Comparison of ENCODE assay signal across 8 cellular contexts in the genomic region with DNA sequence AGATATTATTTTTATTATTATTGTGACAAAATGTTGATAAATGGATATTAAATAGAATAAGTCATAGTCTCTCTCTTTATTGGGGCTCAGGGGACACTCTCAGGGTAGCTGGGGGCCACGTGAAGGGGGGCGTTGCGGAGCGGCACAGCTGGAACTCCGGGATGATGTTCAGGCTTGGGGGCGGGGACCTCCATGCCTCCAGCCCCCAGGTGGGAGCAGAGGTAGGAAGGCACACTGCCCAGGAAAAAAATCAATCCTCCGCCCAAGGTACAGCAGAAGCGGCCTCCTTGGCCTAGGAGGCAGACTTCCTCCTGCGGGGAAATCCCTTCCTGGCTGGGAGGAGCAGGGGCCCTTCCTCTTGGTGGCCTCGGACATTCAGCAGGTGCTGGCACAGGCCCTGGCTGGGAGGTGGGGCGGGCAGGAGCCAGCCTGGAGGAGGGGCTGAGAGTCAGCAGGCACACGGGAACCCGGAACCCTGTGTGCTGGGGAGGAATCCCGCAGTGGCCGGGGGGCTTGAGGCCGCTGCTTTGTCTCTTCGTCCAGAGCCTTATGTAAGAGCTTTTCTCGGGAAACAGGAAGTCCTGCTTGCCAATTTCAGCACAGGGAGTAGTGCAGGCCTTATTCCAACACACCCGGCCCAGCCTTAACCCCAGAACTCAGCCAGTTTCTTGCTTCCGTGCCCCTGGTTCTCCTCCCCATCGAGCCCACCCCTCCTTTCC. TPM values are rescaled to one million over a fixed set of nuclear protein-coding genes. Genes with fewer than 3 reads are reported as not detected.
DNase-seq lines count a peak whose midpoint lies in the region; ATAC-seq and TF ChIP-seq lines count a peak whose summit lies in the region.

No MANE protein-coding gene starts in this region.

- intact Hi-C loops in esophagus muscularis mucosa (cut with DNase I) (loop anchor here (2.0 to 10.0 kb wide), 4 partner anchors 43 to 303 kb away; partner anchors contain the start of genes CTDNEP1, ELP5, FGF11 and POLR2A), uterus (cut with DNase I; ENCODE audit: low total_unique reads) (no loop called here)

- H3K9me3 Mint-ChIP-seq in T-cell = no peaks in the 10 kb centered on the region

- peaks cover 8% of the 10 kb centered on the region for H3K36me3 ChIP-seq in DOHH2 (ENCODE audit: control insufficient read depth, low read length)
- peaks cover 0 to 13% (median 9%) of the 10 kb centered on the region in 4 donors for H3K36me3 ChIP-seq in esophagus muscularis mucosa
- peaks cover 0 to 3% of the 10 kb centered on the region in 2 donors for H3K36me3 ChIP-seq in mucosa of rectum (ENCODE audit: control insufficient read depth in 2 of 2, insufficient read depth in 2 of 2, low read length in 2 of 2)
- H3K36me3 ChIP-seq in uterus = no peaks in the 10 kb centered on the region

- H3K79me2 ChIP-seq in DOHH2 (ENCODE audit: control insufficient read depth, low read length) = peaks cover 19% of the 10 kb centered on the region

- H3K4me3 ChIP-seq in DOHH2 (ENCODE audit: low read length) (peak overlapping the region; percentile 14; the same call in 1 of the 2 replicates), esophagus muscularis mucosa (peak overlapping the region; percentile 74 to 96 (median 88)), mucosa of rectum (ENCODE audit: low read length in 2 of 2) (peak overlapping the region; percentile 69 to 85), uterus (peak overlapping the region; percentile 12 to 24)

- peak overlapping the region in 1 of 3 donors; percentile 87 for H3K4me3 Mint-ChIP-seq in T-cell

- peak overlapping the region; percentile 77 to 94 for H3K9ac ChIP-seq in mucosa of rectum (ENCODE audit: low read depth in 1 of 2, low read length in 2 of 2)

- H3K27me3 ChIP-seq in DOHH2 (ENCODE audit: control insufficient read depth, low read length) (peaks cover 17% of the 10 kb centered on the region), esophagus muscularis mucosa (no peaks in the 10 kb centered on the region), mucosa of rectum (ENCODE audit: control insufficient read depth in 2 of 2, insufficient read depth in 2 of 2, low read length in 2 of 2) (no peaks in the 10 kb centered on the region), uterus (no peaks in the 10 kb centered on the region)

- H3K27me3 Mint-ChIP-seq in T-cell = no peaks in the 10 kb centered on the region

- CTCF ChIA-PET in T-cell (lab: Charles Lee) = no interaction called here

- DNase-seq in T-cell (peak in 3 of 34 experiments; percentile 12 to 48 (median 20)), esophagus muscularis mucosa (ENCODE audit: extremely low spot score) (peak; percentile 96), uterus (peak; percentile 84 to 86)

- H3K36me3 Mint-ChIP-seq in T-cell = peaks cover 25% of the 10 kb centered on the region

- TF ChIP-seq EP300 in esophagus muscularis mucosa (IDR thresholded peaks at IDR 0.05) = no peak

- ATAC-seq in HG03175 (IDR thresholded peaks at IDR 0.05; ENCODE audit: unreplicated experiment) (peak; percentile 33), T-cell (replicated peaks in 1 of 4) (no peak), HG03432 (IDR thresholded peaks at IDR 0.05; ENCODE audit: unreplicated experiment) (no peak), HG02759 (IDR thresholded peaks at IDR 0.05; ENCODE audit: unreplicated experiment) (no peak)

- no peaks in the 10 kb centered on the region for H4K20me1 ChIP-seq in DOHH2 (ENCODE audit: control insufficient read depth, insufficient read depth, low read depth, low read length)

- POLR2A ChIA-PET in T-cell (lab: Charles Lee) = no interaction called here

- WGBS in esophagus muscularis mucosa = 13% methylated on average over 18 of the region's 21 CpGs

- TF ChIP-seq POLR2A in esophagus muscularis mucosa (IDR thresholded peaks at IDR 0.05; ENCODE audit: low read depth) (no peak), uterus (IDR thresholded peaks at IDR 0.05) (peak; percentile 69 to 76)

- H3K4me1 ChIP-seq in DOHH2 (ENCODE audit: control insufficient read depth, low read length) (peaks cover 35% of the 10 kb centered on the region), esophagus muscularis mucosa (peaks cover 45 to 57% (median 52%) of the 10 kb centered on the region in 4 donors), mucosa of rectum (ENCODE audit: control insufficient read depth in 2 of 2, insufficient read depth in 2 of 2, low read length in 2 of 2) (peaks cover 56 to 59% of the 10 kb centered on the region in 2 donors), uterus (peaks cover 26 to 41% of the 10 kb centered on the region in 2 donors)

- H3K27ac Mint-ChIP-seq in T-cell = peak overlapping the region; percentile 73 to 78

- H3K4me2 ChIP-seq in DOHH2 (ENCODE audit: low read length) = peak overlapping the region; percentile 33; the same call in 1 of the 2 replicates

- H3K27ac ChIP-seq in DOHH2 (ENCODE audit: low read depth, low read length) = no peak overlapping the region
- peak overlapping the region; percentile 89 to 99 (median 93) for H3K27ac ChIP-seq in esophagus muscularis mucosa (replicated peaks in 1 of 4)
- peak overlapping the region; percentile 98 to 99 for H3K27ac ChIP-seq in mucosa of rectum (ENCODE audit: low read depth in 2 of 2, low read length in 2 of 2)
- peak overlapping the region; percentile 92 to 98 for H3K27ac ChIP-seq in uterus

- 0 out of 2 replicates have a peak, but pooled peaks cover 3% of the 10 kb centered on the region for H3F3A ChIP-seq in DOHH2 (ENCODE audit: control insufficient read depth, insufficient read depth)

- H3K9me3 ChIP-seq in DOHH2 (ENCODE audit: control insufficient read depth, insufficient read depth, low read length) = no peaks in the 10 kb centered on the region
- no peaks in the 10 kb centered on the region for H3K9me3 ChIP-seq in esophagus muscularis mucosa
- H3K9me3 ChIP-seq in mucosa of rectum (ENCODE audit: control insufficient read depth in 2 of 2, low read length in 2 of 2) = no peaks in the 10 kb centered on the region
- no peaks in the 10 kb centered on the region for H3K9me3 ChIP-seq in uterus

- no peaks in the 10 kb centered on the region for H3K9me2 ChIP-seq in DOHH2 (replicated peaks; ENCODE audit: control insufficient read depth, low read length)

- peaks cover 51 to 77% (median 64%) of the 10 kb centered on the region in 3 donors for H3K4me1 Mint-ChIP-seq in T-cell

- TF ChIP-seq CTCF in DOHH2 (IDR thresholded peaks at IDR 0.05; ENCODE audit: low read depth, low read length, poor library complexity, severe bottlenecking) (no peak), esophagus muscularis mucosa (IDR thresholded peaks at IDR 0.05) (no peak), uterus (IDR thresholded peaks at IDR 0.05) (no peak)

RNA-seq across cellular contexts. Expression of gene TNFSF13, which starts 0.6 kb away (rescaled TPM):
- 1 to 10 TPM; 1.3 to 5.6 (median 4.6) TPM for total RNA-seq in T-cell
- 10 to 100 TPM; 13.4 to 25.8 (median 22.4) TPM for total RNA-seq in esophagus muscularis mucosa
- 10 to 100 TPM in 3 of 4 donors, 1 to 10 TPM in 1; 6.8 to 56.9 (median 25.8) TPM for total RNA-seq in uterus

RNA-seq across cellular contexts. Expression of gene SENP3, which starts 3.7 kb away (rescaled TPM):
- 10 to 100 TPM; 38.7 to 43.3 (median 42.6) TPM for total RNA-seq in T-cell
- 10 to 100 TPM; 54.0 to 79.1 (median 72.4) TPM for total RNA-seq in esophagus muscularis mucosa
- 100 to 1,000 TPM in 1 of 4 donors, 10 to 100 TPM in 3; 45.9 to 106 (median 59.5) TPM for total RNA-seq in uterus

RNA-seq across cellular contexts. Expression of gene TNFSF12, which starts 9.1 kb away (rescaled TPM):
- 10 to 100 TPM; 38.3 to 72.8 (median 61.4) TPM for total RNA-seq in T-cell
- total RNA-seq in esophagus muscularis mucosa = 100 to 1,000 TPM; 102 to 136 (median 122) TPM
- total RNA-seq in uterus = 10 to 100 TPM; 15.3 to 63.1 (median 33.7) TPM

RNA-seq across cellular contexts. Expression of gene CD68, which starts 21.5 kb away (rescaled TPM):
- total RNA-seq in T-cell (1 to 10 TPM in 3 of 5 donors, not detected in 2; 4.4 to 7.0 (median 5.5) TPM), esophagus muscularis mucosa (10 to 100 TPM; 34.5 to 70.7 (median 44.7) TPM), uterus (10 to 100 TPM in 1 of 4 donors, 1 to 10 TPM in 3; 4.4 to 15.9 (median 7.5) TPM)

RNA-seq across cellular contexts. Expression of gene MPDU1, which starts 25.7 kb away (rescaled TPM):
- total RNA-seq in T-cell = 10 to 100 TPM; 27.0 to 31.4 (median 28.6) TPM
- 10 to 100 TPM; 26.0 to 50.4 (median 31.5) TPM for total RNA-seq in esophagus muscularis mucosa
- total RNA-seq in uterus = 10 to 100 TPM in 3 of 4 donors, 1 to 10 TPM in 1; 2.6 to 63.6 (median 35.0) TPM

Comparison
In these comparisons a context has a peak if more than half of its experiments do, and no peak if none do; other contexts are left out.
1. H3K4me3 ChIP-seq: peak in every context shown above with its lines; median percentile 88 in esophagus muscularis mucosa; 77 in mucosa of rectum; 18 in uterus; 14 in DOHH2.